In genomic region chr9:16515207-16515606, GRCh38 we compare ENCODE assay signal across 19 cellular contexts.
DNase-seq lines count a peak whose midpoint lies in the region; ATAC-seq and TF ChIP-seq lines count a peak whose summit lies in the region.
"Had no signal": no experiment of that assay in that cellular context is flagged by ENCODE, and none has a peak within 500 bp of the region (broad histone marks: within the 10 kb centered on the region; RNA-seq: fewer than 3 reads in every experiment).

No MANE protein-coding gene starts in this region.

- H4K8ac ChIP-seq in mesenchymal stem cell (ENCODE audit: low read length), result peak overlapping the region; percentile 94

- H2BK15ac ChIP-seq in mesenchymal stem cell (ENCODE audit: low read depth, poor library complexity, severe bottlenecking), result peak overlapping the region; percentile 17

- H3K9ac ChIP-seq in HUES64 (ENCODE audit: low read depth, low read length), result no peak overlapping the region; the same call in 1 of the 2 replicates
- H3K9ac ChIP-seq in mesenchymal stem cell (ENCODE audit: low read length), result peak overlapping the region; percentile 82

- H3K36me3 ChIP-seq in HUES64 (ENCODE audit: insufficient read depth, low read length) (no peaks in the 10 kb centered on the region), mesenchymal stem cell (ENCODE audit: control insufficient read depth in 1 of 2, insufficient read depth in 2 of 2, low read depth in 1 of 2, low read length in 2 of 2) (peaks cover 0 to 21% of the 10 kb centered on the region in 2 experiments), sigmoid colon (no peaks in the 10 kb centered on the region)
- H3K36me3 ChIP-seq: heart left ventricle, left lung, neutrophil, suprapubic skin had no signal

- H3K9me3 ChIP-seq in HUES64 (ENCODE audit: insufficient read depth, low read depth, low read length), result no peaks in the 10 kb centered on the region
- no peaks in the 10 kb centered on the region for H3K9me3 ChIP-seq in mesenchymal stem cell (ENCODE audit: control insufficient read depth, low read length)
- H3K9me3 ChIP-seq in sigmoid colon, result no peaks in the 10 kb centered on the region
- H3K9me3 ChIP-seq: heart left ventricle, left lung, neutrophil, suprapubic skin had no signal

- no peak for ATAC-seq in HG03378 (IDR thresholded peaks at IDR 0.05; ENCODE audit: unreplicated experiment)
- no peak for ATAC-seq in GM21529 (IDR thresholded peaks at IDR 0.05; ENCODE audit: unreplicated experiment)
- ATAC-seq: activated CD4-positive, alpha-beta T cell treated with anti-CD3 and anti-CD28 coated beads for 36 hours; T-helper 17 cell had no signal

- TF ChIP-seq POLR2A in sigmoid colon (IDR thresholded peaks at IDR 0.05), result no peak

- H3K14ac ChIP-seq in mesenchymal stem cell (ENCODE audit: low read length in 2 of 2), result no peak overlapping the region

- in situ Hi-C loops in astrocyte of the spinal cord (cut with HindIII; ENCODE audit: low sequenced_read_pairs), result no loop called here

- H2AK5ac ChIP-seq in mesenchymal stem cell (ENCODE audit: low read length, severe bottlenecking), result peak overlapping the region; percentile 47

- peak overlapping the region; percentile 15 to 90 for H3K18ac ChIP-seq in mesenchymal stem cell (ENCODE audit: low read depth in 1 of 2, low read length in 2 of 2)

- peak overlapping the region; percentile 3 for H4K91ac ChIP-seq in mesenchymal stem cell (ENCODE audit: low read length)

- H3K27me3 ChIP-seq in HUES64 (ENCODE audit: insufficient read depth, low read length) (no peaks in the 10 kb centered on the region), mesenchymal stem cell (ENCODE audit: control insufficient read depth in 1 of 2, insufficient read depth in 1 of 2, low read length in 2 of 2) (no peaks in the 10 kb centered on the region), sigmoid colon (no peaks in the 10 kb centered on the region)
- H3K27me3 ChIP-seq: left lung, neutrophil, suprapubic skin had no signal

- 24% methylated on average over 12 of the region's 12 CpGs for WGBS in HUES64
- 15% methylated on average over 11 of the region's 12 CpGs for WGBS in mesenchymal stem cell
- 82 to 92% methylated on average over 12 of the region's 12 CpGs for WGBS in sigmoid colon, 2 donors

- no peak overlapping the region for H2AFZ ChIP-seq in mesenchymal stem cell (ENCODE audit: low read depth, low read length)

- peak overlapping the region; percentile 10 to 69 for H3K4ac ChIP-seq in mesenchymal stem cell (ENCODE audit: low read depth in 1 of 2, low read length in 2 of 2)

- H3K79me1 ChIP-seq in mesenchymal stem cell (replicated peaks; ENCODE audit: low read length, poor library complexity, severe bottlenecking), result peaks cover 29% of the 10 kb centered on the region

- H3K27ac ChIP-seq in HUES64 (ENCODE audit: low read depth, low read length) (peak overlapping the region; percentile 64; the same call in 1 of the 2 replicates), mesenchymal stem cell (ENCODE audit: low read length, poor library complexity, severe bottlenecking) (peak overlapping the region; percentile 24), sigmoid colon (peak overlapping the region; percentile 70 to 85 (median 77))
- H3K27ac ChIP-seq: epithelial cell of prostate, neutrophil, suprapubic skin had no signal

- H3K4me1 ChIP-seq in HUES64 (ENCODE audit: insufficient read depth, low read length) (peaks cover 68% of the 10 kb centered on the region), mesenchymal stem cell (ENCODE audit: control insufficient read depth, insufficient read depth, low read depth, low read length) (peaks cover 5% of the 10 kb centered on the region), sigmoid colon (peaks cover 0 to 61% (median 47%) of the 10 kb centered on the region in 4 donors)
- H3K4me1 ChIP-seq: left lung had no signal

- H3K23ac ChIP-seq in mesenchymal stem cell (ENCODE audit: low read length in 2 of 2), result no peak overlapping the region

- peak overlapping the region; percentile 6 to 61 for H2BK12ac ChIP-seq in mesenchymal stem cell (ENCODE audit: low read length in 2 of 2)

- H3K4me2 ChIP-seq in mesenchymal stem cell (ENCODE audit: low read length, poor library complexity, severe bottlenecking), result no peak overlapping the region

- H3K4me3 ChIP-seq in HUES64 (ENCODE audit: low read length) (peak overlapping the region; percentile 6), astrocyte of the spinal cord (ENCODE audit: low read depth, low read length) (no peak overlapping the region), mesenchymal stem cell (ENCODE audit: insufficient read depth in 1 of 2, low read depth in 1 of 2, low read length in 2 of 2) (no peak overlapping the region), sigmoid colon (peak overlapping the region in 2 of 4 donors; percentile 12 to 14)
- H3K4me3 ChIP-seq: heart left ventricle, left lung, suprapubic skin had no signal

- intact Hi-C loops in sigmoid colon (cut with DNase I), result no loop called here

- DNase-seq in astrocyte of the spinal cord (ENCODE audit: low read depth, low spot score), result peak; percentile 20
- DNase-seq in mesenchymal stem cell, result peak; percentile 54
- DNase-seq in sigmoid colon, result peak; percentile 73
- no peak for DNase-seq in dedifferentiated amniotic fluid mesenchymal stem cell (ENCODE audit: extremely low spot score)
- no peak for DNase-seq in epidermal melanocyte (ENCODE audit: insufficient read length, low spot score)
- DNase-seq: activated CD4-positive, alpha-beta T cell treated with anti-CD3 and anti-CD28 coated beads for 36 hours; DMS53; heart left ventricle; KG1; left lung; NCI-H1694; NCI-H524; T-helper 17 cell had no signal

- H2BK120ac ChIP-seq in mesenchymal stem cell (ENCODE audit: low read depth, low read length), result peak overlapping the region; percentile 83

- no peak for TF ChIP-seq CTCF in astrocyte of the spinal cord (IDR thresholded peaks at IDR 0.05; ENCODE audit: low read depth, low read length)
- TF ChIP-seq CTCF in sigmoid colon (IDR thresholded peaks at IDR 0.05), result no peak

- no peak overlapping the region for H2BK5ac ChIP-seq in mesenchymal stem cell (ENCODE audit: low read depth, low read length, poor library complexity, severe bottlenecking)

- no peak for TF ChIP-seq EP300 in sigmoid colon (IDR thresholded peaks at IDR 0.05)

Comparison
In these comparisons a context has a peak if more than half of its experiments do, and no peak if none do; other contexts are left out.
1. H3K27ac ChIP-seq: peak in every context shown above with its lines; median percentile 77 in sigmoid colon; 64 in HUES64; 24 in mesenchymal stem cell.
2. DNase-seq: peak in astrocyte of the spinal cord (single experiment), mesenchymal stem cell (single experiment) and sigmoid colon (single experiment); none in dedifferentiated amniotic fluid mesenchymal stem cell (single experiment) and epidermal melanocyte (single experiment).